ENCODE assay signal across 8 cellular contexts in genomic region chr10:110802551-110803238, GRCh38.
A peak's percentile ranks its signal among the peaks of the same experiment; 100 is the strongest.
DNase-seq lines count a peak whose midpoint lies in the region; ATAC-seq and TF ChIP-seq lines count a peak whose summit lies in the region.

No MANE protein-coding gene starts in this region.

- H3K27me3 Mint-ChIP-seq in CD14-positive monocyte (ENCODE audit: low read depth in 3 of 3), result peaks cover 0 to 5% (median 3%) of the 10 kb centered on the region in 3 donors
- peaks cover 3% of the 10 kb centered on the region for H3K27me3 Mint-ChIP-seq in Caco-2 (ENCODE audit: insufficient read depth, unreplicated experiment)

- TF ChIP-seq CTCF in CD14-positive monocyte (IDR thresholded peaks at IDR 0.05), result no peak
- no peak for TF ChIP-seq CTCF in Caco-2 (IDR thresholded peaks at IDR 0.05; ENCODE audit: insufficient read depth in 1 of 2, low read depth in 1 of 2, low read length in 1 of 2, severe bottlenecking in 1 of 2, unreplicated experiment in 1 of 2)

- CTCF ChIA-PET in Caco-2 (lab: Charles Lee), result interaction anchor here (0.9 to 2.4 kb wide), 3 partner anchors 16 to 116 kb away, joined by 5 to 14 read pairs (median 7); partner anchors contain the start of genes BBIP1 and SHOC2

- DNase-seq in CD14-positive monocyte (ENCODE audit: low spot score) (no peak), NCI-H510A treated with DMSO at 0.1 percent for 48 hours (lab: John Stamatoyannopoulos, UW) (peak; percentile 93), glomerular endothelial cell (ENCODE audit: extremely low read depth, low read depth, low spot score) (peak; percentile 31), Caco-2 (no peak)
- DNase-seq in activated naive CD4-positive, alpha-beta T cell treated with anti-CD3 and anti-CD28 coated beads, Interleukin-2, amount 50 U/mL, for 72 hours (ENCODE audit: low spot score in 2 of 2), result no peak

- H3K4me3 ChIP-seq in rectal smooth muscle tissue (ENCODE audit: low read length), result no peak overlapping the region
- no peak overlapping the region for H3K4me3 ChIP-seq in Caco-2 (ENCODE audit: low read depth, low read length)

- H3K4me3 Mint-ChIP-seq in CD14-positive monocyte, result peak overlapping the region; percentile 24 to 83
- H3K4me3 Mint-ChIP-seq in Caco-2 (ENCODE audit: unreplicated experiment), result no peak overlapping the region

- H3K27ac ChIP-seq in rectal smooth muscle tissue (ENCODE audit: low read depth, low read length), result peak overlapping the region; percentile 75

- H3K27me3 ChIP-seq in rectal smooth muscle tissue (ENCODE audit: control insufficient read depth, insufficient read depth, low read length) (no peaks in the 10 kb centered on the region), Caco-2 (replicated peaks; ENCODE audit: control insufficient read depth, insufficient read depth, low read length) (no peaks in the 10 kb centered on the region)

- H3K4me1 ChIP-seq in rectal smooth muscle tissue (ENCODE audit: control insufficient read depth, insufficient read depth, low read length), result peaks cover 18% of the 10 kb centered on the region
- peaks cover 6% of the 10 kb centered on the region for H3K4me1 ChIP-seq in Caco-2

- no TSS peak for BruUV-seq in Caco-2 (replicated peaks; lab: Mats Ljungman, UMichigan)

- no peaks in the 10 kb centered on the region for H3K36me3 Mint-ChIP-seq in CD14-positive monocyte
- H3K36me3 Mint-ChIP-seq in activated naive CD4-positive, alpha-beta T cell treated with anti-CD3 and anti-CD28 coated beads, Interleukin-2, amount 50 U/mL, for 72 hours, result no peaks in the 10 kb centered on the region
- no peaks in the 10 kb centered on the region for H3K36me3 Mint-ChIP-seq in Caco-2 (ENCODE audit: insufficient read depth, unreplicated experiment)

- H3K9ac ChIP-seq in rectal smooth muscle tissue (ENCODE audit: low read length), result no peak overlapping the region

- H3K27ac Mint-ChIP-seq in CD14-positive monocyte (peak overlapping the region in 2 of 7 donors; percentile 34 to 78), Caco-2 (ENCODE audit: unreplicated experiment) (no peak overlapping the region)
- H3K27ac Mint-ChIP-seq in activated naive CD4-positive, alpha-beta T cell treated with anti-CD3 and anti-CD28 coated beads, Interleukin-2, amount 50 U/mL, for 72 hours, result peak overlapping the region in 1 of 2 donors; percentile 75

- ATAC-seq in GM18909 (IDR thresholded peaks at IDR 0.05; ENCODE audit: poor library complexity, unreplicated experiment) (peak; percentile 77), HG03196 (IDR thresholded peaks at IDR 0.05; ENCODE audit: unreplicated experiment) (peak; percentile 61)
- ATAC-seq in activated naive CD4-positive, alpha-beta T cell treated with anti-CD3 and anti-CD28 coated beads, Interleukin-2, amount 50 U/mL, for 72 hours, result peak; percentile 54 to 82

- H3K36me3 ChIP-seq in rectal smooth muscle tissue (ENCODE audit: control insufficient read depth, insufficient read depth, low read length) (no peaks in the 10 kb centered on the region), Caco-2 (ENCODE audit: control insufficient read depth, insufficient read depth, low read length) (no peaks in the 10 kb centered on the region)

- H3K4me1 Mint-ChIP-seq in CD14-positive monocyte, result peaks cover 15% of the 10 kb centered on the region
- H3K4me1 Mint-ChIP-seq in Caco-2 (ENCODE audit: low read depth, unreplicated experiment), result peaks cover 13% of the 10 kb centered on the region

- intact Hi-C loops in CD14-positive monocyte (cut with micrococcal nuclease), result loop anchor here (5.0 to 10.0 kb wide), 2 partner anchors 72 to 90 kb away; partner anchors contain the start of gene PDCD4 (in 1 of the 2)
- intact Hi-C loops in Caco-2 (cut with micrococcal nuclease; ENCODE audit: unreplicated experiment), result no loop called here

- peaks cover 0 to 4% (median 0%) of the 10 kb centered on the region in 7 donors for H3K9me3 Mint-ChIP-seq in CD14-positive monocyte
- H3K9me3 Mint-ChIP-seq in activated naive CD4-positive, alpha-beta T cell treated with anti-CD3 and anti-CD28 coated beads, Interleukin-2, amount 50 U/mL, for 72 hours, result peaks cover 0 to 8% of the 10 kb centered on the region in 2 donors
- H3K9me3 Mint-ChIP-seq in Caco-2 (ENCODE audit: unreplicated experiment), result no peaks in the 10 kb centered on the region

- no peaks in the 10 kb centered on the region for H3K9me3 ChIP-seq in Caco-2

- POLR2A ChIA-PET in Caco-2 (lab: Charles Lee), result interaction anchor here (0.6 kb wide), 1 partner anchor 70 kb away, joined by 3 read pairs; no protein-coding TSS in a partner anchor

Comparison
In these comparisons a context has a peak if more than half of its experiments do, and no peak if none do; other contexts are left out.
1. DNase-seq: peak in NCI-H510A treated with DMSO at 0.1 percent for 48 hours (single experiment) and glomerular endothelial cell (single experiment); none in CD14-positive monocyte (single experiment), activated naive CD4-positive, alpha-beta T cell treated with anti-CD3 and anti-CD28 coated beads, Interleukin-2, amount 50 U/mL, for 72 hours (0 of 2) and Caco-2 (0 of 2).
2. Peak in every context shown above with its lines, with median percentiles within 50 percentile points of each other: ATAC-seq.